In genomic region chr10:59562126-59562525, GRCh38 we compare ENCODE assay signal across 1 cellular context.
TF ChIP-seq lines count a peak whose summit lies in the region.

No MANE protein-coding gene starts in this region.

TF ChIP-seq in SK-N-SH treated with all-trans-retinoic acid at 6 μM for 48 hours, 23 proteins besides CTCF, POLR2A, EP300 and RAD21 (continued from another document):
- TF ChIP-seq PATZ1 (CRISPR knock-in tag; IDR thresholded peaks at IDR 0.05; ENCODE audit: borderline replicate concordance) (no peak), ZC3H10 (CRISPR knock-in tag; IDR thresholded peaks at IDR 0.05) (no peak), ARNTL (CRISPR knock-in tag; IDR thresholded peaks at IDR 0.05; ENCODE audit: borderline replicate concordance, low read depth) (no peak), ZNF565 (CRISPR knock-in tag; conservative IDR thresholded peaks at IDR 0.05; ENCODE audit: low read depth) (no peak), BACH2 (CRISPR knock-in tag; IDR thresholded peaks at IDR 0.05; ENCODE audit: borderline replicate concordance) (no peak), ZFP30 (CRISPR knock-in tag; IDR thresholded peaks at IDR 0.05) (no peak), CREB5 (CRISPR knock-in tag; IDR thresholded peaks at IDR 0.05; ENCODE audit: low read depth) (no peak), CSDC2 (CRISPR knock-in tag; IDR thresholded peaks at IDR 0.05) (no peak), ZFP3 (CRISPR knock-in tag; IDR thresholded peaks at IDR 0.05) (no peak), SNAI2 (CRISPR knock-in tag; IDR thresholded peaks at IDR 0.05) (no peak), GLIS3 (CRISPR knock-in tag; IDR thresholded peaks at IDR 0.05) (no peak), ISL1 (CRISPR knock-in tag; IDR thresholded peaks at IDR 0.05) (no peak), OSR1 (CRISPR knock-in tag; IDR thresholded peaks at IDR 0.05) (no peak)
